In genomic region chr14:20455355-20456300, GRCh38 we compare ENCODE assay signal across 1 cellular context.
A peak's percentile ranks its signal among the peaks of the same experiment; 100 is the strongest.
TF ChIP-seq lines count a peak whose summit lies in the region.

No MANE protein-coding gene starts in this region.

TF ChIP-seq in K562, 482 proteins besides CTCF, POLR2A, EP300 and RAD21 (continued from another document and continues in another):
- TF ChIP-seq THRA (IDR thresholded peaks at IDR 0.05) (no peak), HMG20A (CRISPR knock-in tag; conservative IDR thresholded peaks at IDR 0.05) (no peak), FOXJ2 (tag; IDR thresholded peaks at IDR 0.05) (0 out of 2 replicates have a peak, but pooled peaks have one; percentile 3), CBX5 (IDR thresholded peaks at IDR 0.05; ENCODE audit: borderline replicate concordance, low read depth) (no peak), CREM (IDR thresholded peaks at IDR 0.05; ENCODE audit: low read depth) (no peak), KAT2B (IDR thresholded peaks at IDR 0.05; ENCODE audit: low read depth, low read length) (no peak), TAF9B (IDR thresholded peaks at IDR 0.05; ENCODE audit: partially characterized antibody) (no peak), ZBTB40 (IDR thresholded peaks at IDR 0.05) (no peak; the same call in 1 of the 2 replicates), ZBTB40 (CRISPR knock-in tag; IDR thresholded peaks at IDR 0.05) (no peak), ZNF780A (CRISPR knock-in tag; IDR thresholded peaks at IDR 0.05) (no peak), PURB (CRISPR knock-in tag; IDR thresholded peaks at IDR 0.05; ENCODE audit: low read depth) (no peak), RERE (CRISPR knock-in tag; IDR thresholded peaks at IDR 0.05; ENCODE audit: borderline replicate concordance) (no peak), ZNF707 (CRISPR knock-in tag; conservative IDR thresholded peaks at IDR 0.05) (no peak), SNIP1 (IDR thresholded peaks at IDR 0.05; ENCODE audit: low read depth) (no peak), XRCC5 (IDR thresholded peaks at IDR 0.05; ENCODE audit: low read depth, low read length) (no peak), MEIS2 (IDR thresholded peaks at IDR 0.05; ENCODE audit: partially characterized antibody) (no peak), ATF6 (CRISPR knock-in tag; IDR thresholded peaks at IDR 0.05) (0 out of 2 replicates have a peak, but pooled peaks have one; percentile 17), ZBTB8A (IDR thresholded peaks at IDR 0.05; ENCODE audit: partially characterized antibody) (no peak), TCF7 (IDR thresholded peaks at IDR 0.05; ENCODE audit: borderline replicate concordance) (no peak), HMBOX1 (IDR thresholded peaks at IDR 0.05) (no peak), CXXC5 (CRISPR knock-in tag; IDR thresholded peaks at IDR 0.05) (peak; percentile 79), CAMTA2 (CRISPR knock-in tag; conservative IDR thresholded peaks at IDR 0.05) (no peak), ATF4 (CRISPR knock-in tag; IDR thresholded peaks at IDR 0.05) (no peak), U2AF1 (optimal IDR thresholded peaks at IDR 0.05; ENCODE audit: low read depth, low read length) (no peak), ZNF395 (CRISPR knock-in tag; IDR thresholded peaks at IDR 0.05) (no peak), HDGF (IDR thresholded peaks at IDR 0.05) (no peak), ZFP91 (CRISPR knock-in tag; IDR thresholded peaks at IDR 0.05) (no peak), ZHX1 (conservative IDR thresholded peaks at IDR 0.05; ENCODE audit: low read length) (no peak), RBM22 (IDR thresholded peaks at IDR 0.05; ENCODE audit: low read depth, low read length, poor library complexity, severe bottlenecking) (no peak)
